ENCODE assay signal across 16 cellular contexts in the genomic region with DNA sequence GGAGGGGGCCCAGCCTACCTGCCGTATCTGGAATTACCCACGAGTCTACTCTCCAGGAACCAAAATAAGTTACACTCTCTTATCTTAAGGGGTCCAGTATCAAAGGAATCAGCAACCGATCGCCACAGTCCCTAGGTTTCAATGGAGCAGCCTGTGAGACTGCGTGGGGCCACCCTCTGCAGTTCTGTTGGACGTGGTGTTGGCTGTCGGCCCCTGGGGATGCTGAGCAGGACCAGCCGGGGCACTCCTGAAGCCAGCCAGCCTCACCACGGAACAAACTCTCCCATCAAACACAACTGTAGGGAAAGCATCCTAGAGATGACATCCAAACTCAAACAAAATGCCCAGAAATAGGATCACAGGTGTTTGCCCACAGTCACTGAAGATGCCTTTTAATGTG. TPM values are rescaled to one million over a fixed set of nuclear protein-coding genes. Genes with fewer than 3 reads are reported as not detected.
DNase-seq lines count a peak whose midpoint lies in the region; TF ChIP-seq lines count a peak whose summit lies in the region.
"Had no signal": no experiment of that assay in that cellular context is flagged by ENCODE, and none has a peak within 500 bp of the region (broad histone marks: within the 10 kb centered on the region; RNA-seq: fewer than 3 reads in every experiment).

No MANE protein-coding gene starts in this region.

- in situ Hi-C loops in transverse colon (cut with MboI; ENCODE audit: low pct_ligation_motif_present in 1 of 4, low pct_unique_long_range_greater_than_20kb in 1 of 4, low sequenced_read_pairs in 3 of 4) = loop anchor here in 1 of 4 donors (25.0 kb wide), 1 partner anchor 221 kb away; no protein-coding TSS in a partner anchor

- H3K9me3 ChIP-seq in SK-N-MC (ENCODE audit: low read depth, low read length) = no peaks in the 10 kb centered on the region
- H3K9me3 ChIP-seq in esophagus squamous epithelium = no peaks in the 10 kb centered on the region
- no peaks in the 10 kb centered on the region for H3K9me3 ChIP-seq in transverse colon
- no peaks in the 10 kb centered on the region for H3K9me3 ChIP-seq in spleen
- H3K9me3 ChIP-seq: adrenal gland had no signal

- H3K36me3 Mint-ChIP-seq in nephron (ENCODE audit: low read depth) = no peaks in the 10 kb centered on the region
- H3K36me3 Mint-ChIP-seq: stimulated activated effector memory CD8-positive, alpha-beta T cell treated with anti-CD3 and anti-CD28 coated beads, Interleukin-12 subunit alpha, Interleukin-12 subunit beta, amount 100 ng/mL, for 72 hours had no signal

- no peak overlapping the region for H3K27ac ChIP-seq in SK-N-MC
- peak overlapping the region; percentile 80 to 86 (median 82) for H3K27ac ChIP-seq in esophagus squamous epithelium
- H3K27ac ChIP-seq in transverse colon = peak overlapping the region; percentile 82 to 87 (median 86)
- peak overlapping the region in 3 of 8 donors; percentile 52 to 69 (median 60) for H3K27ac ChIP-seq in spleen
- H3K27ac ChIP-seq: WERI-Rb-1 had no signal

- H3K4me1 Mint-ChIP-seq in nephron = peaks cover 58% of the 10 kb centered on the region
- H3K4me1 Mint-ChIP-seq: stimulated activated effector memory CD8-positive, alpha-beta T cell treated with anti-CD3 and anti-CD28 coated beads, Interleukin-12 subunit alpha, Interleukin-12 subunit beta, amount 100 ng/mL, for 72 hours had no signal

- H3K4me1 ChIP-seq in esophagus squamous epithelium (peaks cover 26 to 70% (median 34%) of the 10 kb centered on the region in 3 donors), transverse colon (peaks cover 0 to 50% (median 31%) of the 10 kb centered on the region in 4 donors), spleen (peaks cover 0 to 39% (median 2%) of the 10 kb centered on the region in 6 donors)

- no peaks in the 10 kb centered on the region for H3K27me3 ChIP-seq in esophagus squamous epithelium
- no peaks in the 10 kb centered on the region for H3K27me3 ChIP-seq in transverse colon
- peaks cover 0 to 7% (median 0%) of the 10 kb centered on the region in 7 donors for H3K27me3 ChIP-seq in spleen (replicated peaks in 1 of 7)
- H3K27me3 ChIP-seq: adrenal gland had no signal

- H3K4me3 ChIP-seq in SK-N-MC = peak overlapping the region; percentile 68
- H3K4me3 ChIP-seq in esophagus squamous epithelium = peak overlapping the region; percentile 16 to 57 (median 40)
- no peak overlapping the region for H3K4me3 ChIP-seq in transverse colon
- H3K4me3 ChIP-seq in spleen = peak overlapping the region in 2 of 8 donors; percentile 8 to 47
- H3K4me3 ChIP-seq: adrenal gland had no signal

- no peak overlapping the region for H3K4me3 Mint-ChIP-seq in nephron
- H3K4me3 Mint-ChIP-seq: stimulated activated effector memory CD8-positive, alpha-beta T cell treated with anti-CD3 and anti-CD28 coated beads, Interleukin-12 subunit alpha, Interleukin-12 subunit beta, amount 100 ng/mL, for 72 hours had no signal

- H3K27ac Mint-ChIP-seq in nephron = peak overlapping the region; percentile 77 to 93 (median 88)
- H3K27ac Mint-ChIP-seq: stimulated activated effector memory CD8-positive, alpha-beta T cell treated with anti-CD3 and anti-CD28 coated beads, Interleukin-12 subunit alpha, Interleukin-12 subunit beta, amount 100 ng/mL, for 72 hours had no signal

- intact Hi-C loops in esophagus squamous epithelium (cut with DNase I) = no loop called here
- intact Hi-C loops in transverse colon (cut with DNase I; ENCODE audit: low total_unique reads) = no loop called here
- intact Hi-C loops in spleen (cut with DNase I; ENCODE audit: low total_unique reads) = no loop called here

- no peak for TF ChIP-seq CTCF in esophagus squamous epithelium (IDR thresholded peaks at IDR 0.05)
- TF ChIP-seq CTCF in nephron (IDR thresholded peaks at IDR 0.05; ENCODE audit: unreplicated experiment in 3 of 3) = no peak
- TF ChIP-seq CTCF in transverse colon (IDR thresholded peaks at IDR 0.05) = no peak
- no peak for TF ChIP-seq CTCF in spleen (IDR thresholded peaks at IDR 0.05 in 8 of 11, conservative IDR thresholded peaks at IDR 0.05 in 3 of 11)

- WGBS in esophagus squamous epithelium, 2 donors = 10 to 47% methylated on average over 4 to 5 of the region's 9 CpGs
- WGBS in transverse colon (ENCODE audit: low coverage in 1 of 2), 2 donors = 73 to 89% methylated on average over 2 to 9 of the region's 9 CpGs
- WGBS in spleen, 5 donors = 90 to 93% (median 92%) methylated on average over 7 to 9 of the region's 9 CpGs

- peaks cover 1% of the 10 kb centered on the region for H3K27me3 Mint-ChIP-seq in nephron (ENCODE audit: low read depth)

- H3K36me3 ChIP-seq in SK-N-MC (ENCODE audit: insufficient read depth, low read length) (no peaks in the 10 kb centered on the region), esophagus squamous epithelium (no peaks in the 10 kb centered on the region), transverse colon (no peaks in the 10 kb centered on the region), spleen (no peaks in the 10 kb centered on the region)
- H3K36me3 ChIP-seq: adrenal gland, WERI-Rb-1 had no signal

- H3K9me3 Mint-ChIP-seq in nephron = no peaks in the 10 kb centered on the region
- H3K9me3 Mint-ChIP-seq: stimulated activated effector memory CD8-positive, alpha-beta T cell treated with anti-CD3 and anti-CD28 coated beads, Interleukin-12 subunit alpha, Interleukin-12 subunit beta, amount 100 ng/mL, for 72 hours had no signal

- no peak for DNase-seq in SK-N-MC (ENCODE audit: low read depth, low spot score)
- DNase-seq in esophagus squamous epithelium (lab: John Stamatoyannopoulos, UW) = no peak
- no peak for DNase-seq in transverse colon
- no peak for DNase-seq in HUDEP-2 (lab: John Stamatoyannopoulos, UW; ENCODE audit: unreplicated experiment in 76 of 76)
- DNase-seq in activated CD8-positive, alpha-beta memory T cell treated with anti-CD3 and anti-CD28 coated beads, Interleukin-2, amount 50 U/mL, for 4 hours = no peak
- DNase-seq in activated naive CD4-positive, alpha-beta T cell treated with anti-CD3 and anti-CD28 coated beads, Interleukin-2, amount 50 U/mL, for 16 hours = no peak
- DNase-seq in spleen = no peak
- DNase-seq: adrenal gland; effector CD4-positive, alpha-beta T cell; NCI-H1436 treated with DMSO at 0.1 percent for 48 hours; NCI-H748 treated with DMSO at 0.1 percent for 48 hours; SHP77; stimulated activated CD4-positive, alpha-beta T cell treated with anti-CD3 and anti-CD28 coated beads, Interleukin-2, amount 100 ng/mL, for 48 hours; WERI-Rb-1 had no signal

- no peak for TF ChIP-seq EP300 in transverse colon (IDR thresholded peaks at IDR 0.05; ENCODE audit: low read depth)

- no peak overlapping the region for H3K9ac ChIP-seq in SK-N-MC (ENCODE audit: insufficient read length)

- TF ChIP-seq POLR2A in esophagus squamous epithelium (IDR thresholded peaks at IDR 0.05) = no peak
- no peak for TF ChIP-seq POLR2A in transverse colon (IDR thresholded peaks at IDR 0.05)
- no peak for TF ChIP-seq POLR2A in spleen (IDR thresholded peaks at IDR 0.05)

RNA-seq across cellular contexts. Expression of gene ABLIM1, which starts 25.5 kb away (rescaled TPM):
- total RNA-seq in esophagus squamous epithelium = 100 to 1,000 TPM; 185 to 345 (median 304) TPM
- total RNA-seq in transverse colon = 100 to 1,000 TPM in 2 of 4 donors, 10 to 100 TPM in 2; 56.9 to 108 (median 96.1) TPM
- 10 to 100 TPM; 31.5 to 59.4 (median 43.1) TPM for total RNA-seq in spleen
- 10 to 100 TPM; 11.0 to 13.6 (median 11.7) TPM for polyA plus RNA-seq in spleen

Comparison
In these comparisons a context has a peak if more than half of its experiments do, and no peak if none do; other contexts are left out.
1. H3K4me3 ChIP-seq: peak in SK-N-MC (single experiment) and esophagus squamous epithelium (4 of 4); none in transverse colon (0 of 4).